In the genomic region with DNA sequence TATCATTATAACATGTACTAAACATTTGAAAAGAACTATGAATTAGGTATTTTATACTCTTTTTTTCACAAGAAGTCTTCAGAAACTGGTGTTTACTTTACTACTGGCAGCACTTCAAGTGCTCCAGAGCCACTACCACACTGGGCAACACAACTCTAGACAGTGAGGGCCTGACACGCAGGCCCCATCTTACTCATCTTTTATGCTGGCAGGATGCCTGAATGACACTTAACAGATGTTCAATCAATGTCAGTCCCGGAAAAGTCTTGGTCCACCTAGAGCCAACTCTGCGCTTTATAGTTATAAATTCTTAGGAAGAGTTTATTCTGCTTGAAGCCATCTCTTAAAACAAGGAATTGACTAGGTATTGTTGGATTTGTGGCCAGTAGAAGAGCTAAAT, we compare ENCODE assay signal across 8 cellular contexts. TPM values are rescaled to one million over a fixed set of nuclear protein-coding genes. Genes with fewer than 3 reads are reported as not detected.
DNase-seq lines count a peak whose midpoint lies in the region; ATAC-seq, FAIRE-seq and TF ChIP-seq lines count a peak whose summit lies in the region.

No MANE protein-coding gene starts in this region.

- POLR2A ChIA-PET in GM12878 (lab: Charles Lee): interaction anchor here (1.2 to 10.9 kb wide), 2 partner anchors 10 to 28 kb away, joined by 5 to 246 read pairs; partner anchors contain the start of gene WIPF1

- H3K4me2 ChIP-seq in GM12878 (ENCODE audit: control insufficient read depth, insufficient read depth) (no peak overlapping the region), osteoblast (ENCODE audit: insufficient read depth, low read length) (peak overlapping the region; percentile 18)

- H3K4me1 ChIP-seq in GM12878 (ENCODE audit: control insufficient read depth, insufficient read depth, low read length): peaks cover 52% of the 10 kb centered on the region
- H3K4me1 ChIP-seq in osteoblast (ENCODE audit: insufficient read depth, low read length): peaks cover 45% of the 10 kb centered on the region

- TF ChIP-seq RAD21 in GM12878 (IDR thresholded peaks at IDR 0.05; ENCODE audit: insufficient read depth, low read depth, low read length): no peak

- no peak for TF ChIP-seq POLR2A in GM12878 (IDR thresholded peaks at IDR 0.05; ENCODE audit: low read depth, low read length)

- H2AFZ ChIP-seq in GM12878 (ENCODE audit: control insufficient read depth, low read depth, low read length) (peak overlapping the region; percentile 40; the same call in 1 of the 2 replicates), osteoblast (ENCODE audit: low read length) (no peak overlapping the region)

- RAD21 ChIA-PET in GM12878 (lab: Charles Lee; ENCODE audit: unreplicated experiment): interaction anchor here (1.0 to 19.4 kb wide), 5 partner anchors 10 to 77 kb away, joined by 5 to 294 read pairs (median 34); partner anchors contain the start of gene WIPF1

- H3K9ac ChIP-seq in GM12878 (ENCODE audit: control insufficient read depth, insufficient read depth, low read length): no peak overlapping the region

- H3K27ac ChIP-seq in GM12878 (ENCODE audit: control insufficient read depth, insufficient read depth) (peak overlapping the region; percentile 45), osteoblast (ENCODE audit: low read depth, low read length) (peak overlapping the region; percentile 83)

- H3K36me3 ChIP-seq in GM12878 (ENCODE audit: control insufficient read depth in 2 of 2, insufficient read depth in 2 of 2, low read length in 1 of 2) (0 out of 4 replicates have a peak, but pooled peaks cover 0 to 5% of the 10 kb centered on the region in 2 experiments), osteoblast (ENCODE audit: insufficient read depth, low read length) (no peaks in the 10 kb centered on the region)

- SMC1A ChIA-PET in GM12878 (lab: Charles Lee; ENCODE audit: uncharacterized antibody, unreplicated experiment): interaction anchor here (2.6 to 31.8 kb wide), 6 partner anchors 3 to 144 kb away, joined by 14 to 537 read pairs (median 457); partner anchors contain the start of gene WIPF1

- BruUV-seq in GM12878 (replicated peaks; lab: Mats Ljungman, UMichigan): no TSS peak

- 26% methylated on average over 3 of the region's 3 CpGs for WGBS in GM12878 (ENCODE audit: insufficient coverage, insufficient replicate concordance, low lambda C conversion rate, missing lambda C conversion rate)

- DNase-seq in LHCN-M2 (ENCODE audit: low read depth) (peak; percentile 96), GM12878 (ENCODE audit: low read depth, low spot score) (no peak), osteoblast (ENCODE audit: insufficient read length, low spot score, missing footprints) (peak; percentile 80), left lobe of liver (ENCODE audit: low spot score) (no peak), DMS79 treated with DMSO at 0.1 percent for 48 hours (lab: John Stamatoyannopoulos, UW) (no peak), NCI-H526 treated with DMSO at 0.1 percent for 48 hours (lab: John Stamatoyannopoulos, UW) (no peak)

- H3K9me3 ChIP-seq in GM12878 (replicated peaks; ENCODE audit: control insufficient read depth, insufficient read depth, low read length): no peaks in the 10 kb centered on the region
- H3K9me3 ChIP-seq in osteoblast (ENCODE audit: low read depth, low read length): no peaks in the 10 kb centered on the region

- TF ChIP-seq CTCF in GM12878 (IDR thresholded peaks at IDR 0.05 in 2 of 3, conservative IDR thresholded peaks at IDR 0.05 in 1 of 3; ENCODE audit: control insufficient read depth in 2 of 3, extremely low read depth in 1 of 3, insufficient read depth in 1 of 3, low read depth in 3 of 3, low read length in 3 of 3) (no peak), osteoblast (IDR thresholded peaks at IDR 0.05; ENCODE audit: extremely low read depth, low read depth, low read length) (no peak)

- H3K79me2 ChIP-seq in GM12878 (ENCODE audit: control insufficient read depth, insufficient read depth, low read length) (peaks cover 21% of the 10 kb centered on the region), osteoblast (ENCODE audit: insufficient read depth, low read length) (no peaks in the 10 kb centered on the region)

- FAIRE-seq in GM12878 (lab: Jason Lieb, UNC): no peak

- H4K20me1 ChIP-seq in GM12878 (ENCODE audit: control insufficient read depth, insufficient read depth): no peaks in the 10 kb centered on the region
- peaks cover 4% of the 10 kb centered on the region for H4K20me1 ChIP-seq in osteoblast (ENCODE audit: insufficient read depth, low read length)

- H3K27me3 ChIP-seq in GM12878 (replicated peaks in 1 of 2; ENCODE audit: control insufficient read depth in 2 of 2, insufficient read depth in 2 of 2, low read length in 1 of 2): no peaks in the 10 kb centered on the region
- no peaks in the 10 kb centered on the region for H3K27me3 ChIP-seq in osteoblast (ENCODE audit: insufficient read depth, low read length)

- H3K4me3 ChIP-seq in GM12878: no peak overlapping the region
- no peak overlapping the region for H3K4me3 ChIP-seq in osteoblast (ENCODE audit: insufficient read depth, low read length)

- TF ChIP-seq EP300 in GM12878 (IDR thresholded peaks at IDR 0.05; ENCODE audit: borderline replicate concordance in 1 of 2, control insufficient read depth in 1 of 2, low read depth in 2 of 2, low read length in 2 of 2): no peak

- in situ Hi-C loops in GM12878 (cut with MboI): no loop called here

- peak; percentile 31 for ATAC-seq in GM18508 (IDR thresholded peaks at IDR 0.05; ENCODE audit: insufficient read depth, unreplicated experiment)
- peak; percentile 54 for ATAC-seq in GM12878
- ATAC-seq in left lobe of liver: no peak
- no peak for ATAC-seq in GM19452 (IDR thresholded peaks at IDR 0.05; ENCODE audit: unreplicated experiment)

- CTCF ChIA-PET in GM12878 (lab: Yijun Ruan, JAX): interaction anchor here (1.0 to 31.2 kb wide), 10 partner anchors 10 to 145 kb away, joined by 3 to 534 read pairs (median 10); no protein-coding TSS in a partner anchor

- intact Hi-C loops in GM12878 (cut with micrococcal nuclease; ENCODE audit: unreplicated experiment): no loop called here

TF ChIP-seq in GM12878, 131 proteins besides CTCF, POLR2A, EP300 and RAD21 (continues in another document):
- peak; percentile 19; the same call in 1 of the 2 replicates for TF ChIP-seq CREM (IDR thresholded peaks at IDR 0.05; ENCODE audit: low read depth)
- TF ChIP-seq NFXL1 (IDR thresholded peaks at IDR 0.05; ENCODE audit: borderline replicate concordance): no peak
- TF ChIP-seq TCF12 (IDR thresholded peaks at IDR 0.05; ENCODE audit: low read depth, low read length): 0 out of 2 replicates have a peak, but pooled peaks have one; percentile 18
- peak; percentile 44 for TF ChIP-seq JUNB (IDR thresholded peaks at IDR 0.05)
- TF ChIP-seq CEBPB (IDR thresholded peaks at IDR 0.05; ENCODE audit: borderline replicate concordance in 1 of 2, low read depth in 2 of 2, low read length in 2 of 2): no peak
- TF ChIP-seq MEF2B (IDR thresholded peaks at IDR 0.05; ENCODE audit: partially characterized antibody, poor library complexity, severe bottlenecking): no peak
- 0 out of 2 replicates have a peak, but pooled peaks have one; percentile 16 for TF ChIP-seq EED (IDR thresholded peaks at IDR 0.05; ENCODE audit: low read depth)
- TF ChIP-seq PBX3 (IDR thresholded peaks at IDR 0.05; ENCODE audit: insufficient replicate concordance, low read depth, low read length): peak; percentile 82
- no peak for TF ChIP-seq HSF1 (IDR thresholded peaks at IDR 0.05; ENCODE audit: low read depth, low read length)
- no peak for TF ChIP-seq TARDBP (IDR thresholded peaks at IDR 0.05; ENCODE audit: borderline replicate concordance)

RNA-seq across cellular contexts. Expression of gene WIPF1, which starts 8.7 kb away (rescaled TPM):
- 11.9 and 19.4 TPM in 2 replicates for total RNA-seq in LHCN-M2 (2014; rRNA removed)
- polyA plus RNA-seq in LHCN-M2 (2012): 24.1 TPM
- total RNA-seq in GM12878 (2013; cell fraction: nucleolus; rRNA removed): 126 and 131 TPM in 2 replicates
- 23.9 and 25.2 TPM in 2 replicates for total RNA-seq in GM12878 (2014; rRNA removed)
- total RNA-seq in GM12878 (2014; rRNA removed; fragmentation: Illumina TruSeq; extraction: Trizol): 52.1 and 57.1 TPM in 2 replicates
- total RNA-seq in GM12878 (2021): 135 and 141 TPM in 2 replicates
- 45.3 TPM for polyA plus RNA-seq in GM12878 (2011; ENCODE audit: low read depth)
- polyA plus RNA-seq in GM12878 (2011; rRNA removed): 96.8 and 110 TPM in 2 replicates
- 103 and 160 TPM in 2 replicates for polyA plus RNA-seq in GM12878 (2011; cell fraction: cytosol; rRNA removed)
- 112 and 138 TPM in 2 replicates for polyA plus RNA-seq in GM12878 (2011; cell fraction: nucleus; rRNA removed)
- 115 and 116 TPM in 2 replicates for polyA plus RNA-seq in GM12878 (2012)
- polyA plus RNA-seq in GM12878 (2014; fragmentation: Illumina TruSeq; extraction: Trizol): 185 and 188 TPM in 2 replicates
- 10 to 100 TPM; 23.1 to 28.6 TPM for polyA plus RNA-seq in GM12878 (2014; fragmentation: Nextera tagmentation; extraction: Ambion mirVana)
- 66.7 and 68.8 TPM in 2 replicates for polyA plus RNA-seq in GM12878 (2014; rRNA removed)
- polyA plus RNA-seq in GM12878 (2016; fragmentation: Nextera tagmentation; extraction: Ambion mirVana): 10 to 100 TPM; 71.2 to 77.5 TPM
- polyA minus RNA-seq in GM12878 (2011; rRNA and poly(A)+ RNA removed): 114 and 136 TPM in 2 replicates
- 56.0 and 63.3 TPM in 2 replicates for polyA minus RNA-seq in GM12878 (2011; cell fraction: cytosol; rRNA and poly(A)+ RNA removed)
- polyA minus RNA-seq in GM12878 (2011; cell fraction: nucleus; rRNA and poly(A)+ RNA removed): 84.1 and 152 TPM in 2 replicates
- total RNA-seq in osteoblast: 17.7 and 18.0 TPM in 2 replicates
- 6.3 TPM for total RNA-seq in left lobe of liver

Comparison
In these comparisons a context has a peak if more than half of its experiments do, and no peak if none do; other contexts are left out.
1. ATAC-seq: peak in GM18508 (single experiment) and GM12878 (single experiment); none in left lobe of liver (single experiment) and GM19452 (single experiment).
2. DNase-seq: peak in LHCN-M2 (single experiment) and osteoblast (single experiment); none in GM12878 (single experiment), left lobe of liver (single experiment), DMS79 treated with DMSO at 0.1 percent for 48 hours (single experiment) and NCI-H526 treated with DMSO at 0.1 percent for 48 hours (single experiment).